Comparison of ENCODE assay signal across 8 cellular contexts in genomic region chr16:67277999-67278772, GRCh38. TPM values are rescaled to one million over a fixed set of nuclear protein-coding genes. Genes with fewer than 3 reads are reported as not detected.
DNase-seq lines count a peak whose midpoint lies in the region; ATAC-seq and TF ChIP-seq lines count a peak whose summit lies in the region.

No MANE protein-coding gene starts in this region.

- ATAC-seq in HG03442 (IDR thresholded peaks at IDR 0.05; ENCODE audit: unreplicated experiment), result no peak

- H3K27ac ChIP-seq in mucosa of rectum (ENCODE audit: low read depth in 2 of 2, low read length in 2 of 2), result peak overlapping the region; percentile 35 to 56

- peaks cover 3% of the 10 kb centered on the region for H3K36me3 Mint-ChIP-seq in Caco-2 (ENCODE audit: insufficient read depth, unreplicated experiment)

- BruUV-seq in Caco-2 (replicated peaks; lab: Mats Ljungman, UMichigan), result no TSS peak

- H3K4me1 Mint-ChIP-seq in Caco-2 (ENCODE audit: low read depth, unreplicated experiment), result peaks cover 3% of the 10 kb centered on the region

- peaks cover 2% of the 10 kb centered on the region; the same call in 1 of the 2 replicates for H3K36me3 ChIP-seq in Caco-2 (ENCODE audit: control insufficient read depth, insufficient read depth, low read length)
- H3K36me3 ChIP-seq in mucosa of rectum (ENCODE audit: control insufficient read depth in 2 of 2, insufficient read depth in 2 of 2, low read length in 2 of 2), result peaks cover 0 to 9% of the 10 kb centered on the region in 2 donors

- H3K9me3 ChIP-seq in Caco-2 (no peaks in the 10 kb centered on the region), mucosa of rectum (ENCODE audit: control insufficient read depth in 2 of 2, low read length in 2 of 2) (no peaks in the 10 kb centered on the region)

- peak overlapping the region; percentile 88 for H3K4me3 ChIP-seq in Caco-2 (ENCODE audit: low read depth, low read length)
- peak overlapping the region; percentile 77 for H3K4me3 ChIP-seq in LNCaP clone FGC (ENCODE audit: low read depth, low read length)
- peak overlapping the region; percentile 53 for H3K4me3 ChIP-seq in choroid plexus epithelial cell (ENCODE audit: low read depth, low read length)
- peak overlapping the region; percentile 56 to 81 for H3K4me3 ChIP-seq in mucosa of rectum (ENCODE audit: low read length in 2 of 2)

- CTCF ChIA-PET in Caco-2 (lab: Charles Lee), result interaction anchor here (1.1 to 1.3 kb wide), 3 partner anchors 18 to 61 kb away, joined by 3 to 11 read pairs (median 6); no protein-coding TSS in a partner anchor

- TF ChIP-seq CTCF in Caco-2 (IDR thresholded peaks at IDR 0.05; ENCODE audit: insufficient read depth in 1 of 2, low read depth in 1 of 2, low read length in 1 of 2, severe bottlenecking in 1 of 2, unreplicated experiment in 1 of 2), result no peak
- no peak for TF ChIP-seq CTCF in LNCaP clone FGC (IDR thresholded peaks at IDR 0.05; ENCODE audit: control insufficient read depth, extremely low read depth, insufficient read depth)
- TF ChIP-seq CTCF in choroid plexus epithelial cell (conservative IDR thresholded peaks at IDR 0.05; ENCODE audit: low read depth, low read length), result no peak

- H3K4me1 ChIP-seq in Caco-2, result peaks cover 20% of the 10 kb centered on the region
- H3K4me1 ChIP-seq in mucosa of rectum (ENCODE audit: control insufficient read depth in 2 of 2, insufficient read depth in 2 of 2, low read length in 2 of 2), result peaks cover 13 to 18% of the 10 kb centered on the region in 2 donors

- DNase-seq in Caco-2, result no peak
- DNase-seq in LNCaP clone FGC (ENCODE audit: low read depth), result no peak
- peak; percentile 38 for DNase-seq in choroid plexus epithelial cell (ENCODE audit: low read depth)
- no peak for DNase-seq in medulla oblongata (ENCODE audit: extremely low spot score)
- no peak for DNase-seq in activated CD8-positive, alpha-beta memory T cell treated with anti-CD3 and anti-CD28 coated beads, Interleukin-2, amount 50 U/mL, for 4 hours
- no peak for DNase-seq in NCI-H1092 (lab: John Stamatoyannopoulos, UW)

- POLR2A ChIA-PET in Caco-2 (lab: Charles Lee), result interaction anchor here (0.7 to 1.6 kb wide), 2 partner anchors 11 to 18 kb away, joined by 3 to 5 read pairs; no protein-coding TSS in a partner anchor

- no peaks in the 10 kb centered on the region for H3K27me3 Mint-ChIP-seq in Caco-2 (ENCODE audit: insufficient read depth, unreplicated experiment)

- intact Hi-C loops in Caco-2 (cut with micrococcal nuclease; ENCODE audit: unreplicated experiment), result loop anchor here (2.0 to 5.0 kb wide), 3 partner anchors 17 to 169 kb away; no protein-coding TSS in a partner anchor

- H3K9ac ChIP-seq in mucosa of rectum (ENCODE audit: low read depth in 1 of 2, low read length in 2 of 2), result peak overlapping the region; percentile 51 to 65

- peak overlapping the region; percentile 84 for H3K4me3 Mint-ChIP-seq in Caco-2 (ENCODE audit: unreplicated experiment)

- H3K9me3 Mint-ChIP-seq in Caco-2 (ENCODE audit: unreplicated experiment), result no peaks in the 10 kb centered on the region

- no peaks in the 10 kb centered on the region for H3K27me3 ChIP-seq in Caco-2 (replicated peaks; ENCODE audit: control insufficient read depth, insufficient read depth, low read length)
- no peaks in the 10 kb centered on the region for H3K27me3 ChIP-seq in mucosa of rectum (ENCODE audit: control insufficient read depth in 2 of 2, insufficient read depth in 2 of 2, low read length in 2 of 2)

- peak overlapping the region; percentile 66 for H3K27ac Mint-ChIP-seq in Caco-2 (ENCODE audit: unreplicated experiment)

RNA-seq across cellular contexts. Expression of gene PLEKHG4, which starts 1.1 kb away (rescaled TPM):
- total RNA-seq in Caco-2 (2022), result 91.0 and 96.4 TPM in 2 replicates

RNA-seq across cellular contexts. Expression of gene SLC9A5, which starts 29.4 kb away (rescaled TPM):
- 2.3 and 2.4 TPM in 2 replicates for total RNA-seq in Caco-2 (2022)

RNA-seq across cellular contexts. Expression of gene FHOD1, which starts 30.9 kb away (rescaled TPM):
- total RNA-seq in Caco-2 (2022), result 59.1 and 69.0 TPM in 2 replicates

RNA-seq across cellular contexts. Expression of gene KCTD19, which starts 48.4 kb away (rescaled TPM):
- not detected in 2 replicates for total RNA-seq in Caco-2 (2022)

RNA-seq across cellular contexts. Expression of gene LRRC36, which starts 48.4 kb away (rescaled TPM):
- 0.79 TPM in 1 of 2 replicates, not detected in the other for total RNA-seq in Caco-2 (2022)
